Comparison of ENCODE assay signal across 20 cellular contexts in the genomic region with DNA sequence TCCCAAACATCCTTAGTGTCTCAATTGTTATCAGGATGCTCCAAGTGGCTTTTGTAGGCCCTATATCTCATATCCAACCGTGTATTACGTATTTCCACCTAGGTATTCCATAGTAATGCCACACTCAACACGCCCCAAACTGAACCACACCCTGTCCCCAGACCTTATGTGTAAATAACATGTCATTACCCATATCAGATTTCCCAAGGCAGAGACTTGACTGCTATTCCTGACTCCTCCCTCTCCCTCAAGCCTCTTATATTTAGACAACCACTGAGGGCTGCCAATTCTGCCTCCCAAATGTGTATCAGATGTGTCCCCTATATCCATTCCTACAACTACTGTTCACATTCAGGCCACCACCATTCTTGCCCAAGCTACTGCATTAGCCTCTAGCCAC.
"Had no signal": no experiment of that assay in that cellular context is flagged by ENCODE, and none has a peak within 500 bp of the region (broad histone marks: within the 10 kb centered on the region; RNA-seq: fewer than 3 reads in every experiment).

No MANE protein-coding gene starts in this region.

- H3K9me3 ChIP-seq: colonic mucosa, heart left ventricle, testis, upper lobe of right lung had no signal

- H3K4me1 Mint-ChIP-seq: naive thymus-derived CD8-positive, alpha-beta T cell; stimulated activated naive B cell treated with anti-CD40 and anti-IgM and Interleukin-4, amounts not matched to agents 10 μg/mL and 1 μg/mL and 100 μg/mL, for 72 hours; stimulated activated naive CD8-positive, alpha-beta T cell treated with anti-CD3 and anti-CD28 coated beads, Interleukin-15, amount 100 ng/mL, for 72 hours had no signal

- H3K4me3 ChIP-seq: colonic mucosa, heart left ventricle, skin epidermis, testis, tibial nerve, upper lobe of right lung had no signal

- H3K36me3 ChIP-seq: colonic mucosa, heart left ventricle, tibial nerve, upper lobe of right lung had no signal

- H3K4me3 Mint-ChIP-seq: endodermal cell; naive thymus-derived CD8-positive, alpha-beta T cell; stimulated activated naive B cell treated with anti-CD40 and anti-IgM and Interleukin-4, amounts not matched to agents 10 μg/mL and 1 μg/mL and 100 μg/mL, for 72 hours; stimulated activated naive CD8-positive, alpha-beta T cell treated with anti-CD3 and anti-CD28 coated beads, Interleukin-15, amount 100 ng/mL, for 72 hours had no signal

- H3K4me1 ChIP-seq: colonic mucosa, testis, tibial nerve, upper lobe of right lung had no signal

- H3K27ac Mint-ChIP-seq: endodermal cell; stimulated activated naive B cell treated with anti-CD40 and anti-IgM and Interleukin-4, amounts not matched to agents 10 μg/mL and 1 μg/mL and 100 μg/mL, for 72 hours; stimulated activated naive CD8-positive, alpha-beta T cell treated with anti-CD3 and anti-CD28 coated beads, Interleukin-15, amount 100 ng/mL, for 72 hours had no signal

- DNase-seq: colonic mucosa; effector CD4-positive, alpha-beta T cell; erythroblast; foreskin melanocyte; heart left ventricle; hippocampal formation; kidney glomerular epithelial cell; mesendoderm; naive thymus-derived CD8-positive, alpha-beta T cell; posterior cingulate gyrus; stimulated activated CD4-positive, alpha-beta T cell treated with anti-CD3 and anti-CD28 coated beads, Interleukin-2, amount 100 ng/mL, for 24 hours; stimulated activated CD4-positive, alpha-beta T cell treated with anti-CD3 and anti-CD28 coated beads, Interleukin-4, amount 100 ng/mL, for 4 hours; stimulated activated naive B cell treated with anti-CD40 and anti-IgM and Interleukin-4, amounts not matched to agents 10 μg/mL and 1 μg/mL and 100 μg/mL, for 72 hours; stimulated activated naive CD8-positive, alpha-beta T cell treated with anti-CD3 and anti-CD28 coated beads, Interleukin-15, amount 100 ng/mL, for 72 hours; testis; upper lobe of right lung had no signal

- H3K36me3 Mint-ChIP-seq: naive thymus-derived CD8-positive, alpha-beta T cell; stimulated activated naive B cell treated with anti-CD40 and anti-IgM and Interleukin-4, amounts not matched to agents 10 μg/mL and 1 μg/mL and 100 μg/mL, for 72 hours had no signal

- H3K27me3 ChIP-seq: colonic mucosa, heart left ventricle, testis, tibial nerve, upper lobe of right lung had no signal

- H3K27ac ChIP-seq: colonic mucosa, heart left ventricle, skin epidermis, testis, tibial nerve, upper lobe of right lung had no signal

- ATAC-seq: heart left ventricle; naive thymus-derived CD8-positive, alpha-beta T cell; sciatic nerve; stimulated activated naive B cell treated with anti-CD40 and anti-IgM and Interleukin-4, amounts not matched to agents 10 μg/mL and 1 μg/mL and 100 μg/mL, for 72 hours; stimulated activated naive CD8-positive, alpha-beta T cell treated with anti-CD3 and anti-CD28 coated beads, Interleukin-15, amount 100 ng/mL, for 72 hours; upper lobe of right lung had no signal
